Comparison of ENCODE assay signal across 8 cellular contexts in genomic region chr3:100272797-100273611, GRCh38. TPM values are rescaled to one million over a fixed set of nuclear protein-coding genes. Genes with fewer than 3 reads are reported as not detected.
A peak's percentile ranks its signal among the peaks of the same experiment; 100 is the strongest.
DNase-seq lines count a peak whose midpoint lies in the region; ATAC-seq and TF ChIP-seq lines count a peak whose summit lies in the region.
"Not testable (repeated sequence)": the region's sequence is repeated elsewhere in the genome, so short reads cannot be mapped to it uniquely, and the experiment has no call there.

No MANE protein-coding gene starts in this region.

- not testable (repeated sequence) for H3K9me3 Mint-ChIP-seq in activated T-cell treated with anti-CD3 and anti-CD28 coated beads, Interleukin-2, amount 50 U/mL, for 72 hours; nephron; stimulated activated effector memory CD8-positive, alpha-beta T cell treated with anti-CD3 and anti-CD28 coated beads, Interleukin-12 subunit alpha, Interleukin-12 subunit beta, amount 100 ng/mL, for 72 hours; type B pancreatic cell

- H3K27me3 Mint-ChIP-seq in activated T-cell treated with anti-CD3 and anti-CD28 coated beads, Interleukin-2, amount 50 U/mL, for 72 hours (ENCODE audit: low read depth); nephron (ENCODE audit: low read depth); type B pancreatic cell: not testable (repeated sequence)

- H3K9ac ChIP-seq in HUES6 (ENCODE audit: low read length): peak overlapping the region; percentile 29

- not testable (repeated sequence) for H3K27me3 ChIP-seq in HUES6 (ENCODE audit: control insufficient read depth, insufficient read depth, low read length); hepatocyte

- peak overlapping the region; percentile 44 for H3K4me2 ChIP-seq in hepatocyte

- DNase-seq in ELF-1 (ENCODE audit: low read depth, low spot score) (peak; percentile 52), NCI-H82 treated with DMSO at 0.1 percent for 48 hours (lab: John Stamatoyannopoulos, UW; ENCODE audit: unreplicated experiment) (peak; percentile 79)
- not testable (repeated sequence) for DNase-seq in activated T-cell treated with anti-CD3 and anti-CD28 coated beads, Interleukin-2, amount 50 U/mL, for 72 hours; hepatocyte (ENCODE audit: low spot score); stimulated activated effector memory CD8-positive, alpha-beta T cell treated with anti-CD3 and anti-CD28 coated beads, Interleukin-12 subunit alpha, Interleukin-12 subunit beta, amount 100 ng/mL, for 72 hours (ENCODE audit: low spot score in 2 of 2); type B pancreatic cell (ENCODE audit: extremely low spot score, unreplicated experiment)

- H3K36me3 ChIP-seq in HUES6 (ENCODE audit: control insufficient read depth, insufficient read depth, low read length); hepatocyte (replicated peaks; ENCODE audit: insufficient read depth, low read depth): not testable (repeated sequence)

- not testable (repeated sequence) for H3K9me3 ChIP-seq in HUES6 (ENCODE audit: control insufficient read depth, insufficient read depth, low read depth, low read length); hepatocyte (ENCODE audit: low read depth)

- not testable (repeated sequence) for H3K27ac ChIP-seq in HUES6 (ENCODE audit: low read depth, low read length)
- H3K27ac ChIP-seq in hepatocyte: peak overlapping the region; percentile 66

- H4K20me1 ChIP-seq in hepatocyte (ENCODE audit: insufficient read depth, poor library complexity, severe bottlenecking): peaks cover 40% of the 10 kb centered on the region

- TF ChIP-seq CTCF in hepatocyte (IDR thresholded peaks at IDR 0.05; ENCODE audit: poor library complexity); nephron (IDR thresholded peaks at IDR 0.05; ENCODE audit: unreplicated experiment in 3 of 3); type B pancreatic cell (conservative IDR thresholded peaks at IDR 0.05): not testable (repeated sequence)

- not testable (repeated sequence) for H3K9me2 ChIP-seq in hepatocyte (replicated peaks; ENCODE audit: insufficient read depth)

- not testable (repeated sequence) for H3K36me3 Mint-ChIP-seq in activated T-cell treated with anti-CD3 and anti-CD28 coated beads, Interleukin-2, amount 50 U/mL, for 72 hours (ENCODE audit: insufficient read depth in 2 of 2); nephron (ENCODE audit: low read depth); stimulated activated effector memory CD8-positive, alpha-beta T cell treated with anti-CD3 and anti-CD28 coated beads, Interleukin-12 subunit alpha, Interleukin-12 subunit beta, amount 100 ng/mL, for 72 hours; type B pancreatic cell

- WGBS in hepatocyte (ENCODE audit: low lambda C conversion rate, missing lambda C conversion rate): 52% methylated on average over 13 of the region's 13 CpGs

- peak overlapping the region; percentile 43 for H3K27ac Mint-ChIP-seq in activated T-cell treated with anti-CD3 and anti-CD28 coated beads, Interleukin-2, amount 50 U/mL, for 72 hours
- H3K27ac Mint-ChIP-seq in nephron (peak overlapping the region in 2 of 3 experiments; percentile 75 to 84), type B pancreatic cell (peak overlapping the region; percentile 24)
- H3K27ac Mint-ChIP-seq in stimulated activated effector memory CD8-positive, alpha-beta T cell treated with anti-CD3 and anti-CD28 coated beads, Interleukin-12 subunit alpha, Interleukin-12 subunit beta, amount 100 ng/mL, for 72 hours: peak overlapping the region; percentile 27

- not testable (repeated sequence) for H3K4me3 ChIP-seq in HUES6 (ENCODE audit: low read depth, low read length); hepatocyte

- H3K79me2 ChIP-seq in hepatocyte: peaks cover 90% of the 10 kb centered on the region

- peaks cover 66% of the 10 kb centered on the region for H3K4me1 ChIP-seq in HUES6 (ENCODE audit: control insufficient read depth, insufficient read depth, low read length)
- not testable (repeated sequence) for H3K4me1 ChIP-seq in hepatocyte (ENCODE audit: insufficient read depth)

- peaks cover 53% of the 10 kb centered on the region for H3K4me1 Mint-ChIP-seq in activated T-cell treated with anti-CD3 and anti-CD28 coated beads, Interleukin-2, amount 50 U/mL, for 72 hours (ENCODE audit: low read depth)
- H3K4me1 Mint-ChIP-seq in nephron (peaks cover 42% of the 10 kb centered on the region), type B pancreatic cell (ENCODE audit: unreplicated experiment) (peaks cover 20% of the 10 kb centered on the region)
- H3K4me1 Mint-ChIP-seq in stimulated activated effector memory CD8-positive, alpha-beta T cell treated with anti-CD3 and anti-CD28 coated beads, Interleukin-12 subunit alpha, Interleukin-12 subunit beta, amount 100 ng/mL, for 72 hours: peaks cover 57% of the 10 kb centered on the region

- ATAC-seq in activated T-cell treated with anti-CD3 and anti-CD28 coated beads, Interleukin-2, amount 50 U/mL, for 72 hours (replicated peaks in 1 of 2); stimulated activated effector memory CD8-positive, alpha-beta T cell treated with anti-CD3 and anti-CD28 coated beads, Interleukin-12 subunit alpha, Interleukin-12 subunit beta, amount 100 ng/mL, for 72 hours: not testable (repeated sequence)

- not testable (repeated sequence) for H2AFZ ChIP-seq in hepatocyte

- not testable (repeated sequence) for H3K4me3 Mint-ChIP-seq in activated T-cell treated with anti-CD3 and anti-CD28 coated beads, Interleukin-2, amount 50 U/mL, for 72 hours; nephron; stimulated activated effector memory CD8-positive, alpha-beta T cell treated with anti-CD3 and anti-CD28 coated beads, Interleukin-12 subunit alpha, Interleukin-12 subunit beta, amount 100 ng/mL, for 72 hours; type B pancreatic cell

RNA-seq across cellular contexts. Expression of gene TBC1D23, which starts 12.2 kb away (rescaled TPM):
- total RNA-seq in activated T-cell treated with anti-CD3 and anti-CD28 coated beads, Interleukin-2, amount 50 U/mL, for 72 hours: 10 to 100 TPM; 26.0 to 27.5 TPM
- total RNA-seq in hepatocyte (61.9 and 66.4 TPM in 2 replicates), type B pancreatic cell (ENCODE audit: low replicate concordance) (39.6 and 45.2 TPM in 2 replicates)
- 27.1 and 28.7 TPM in 2 replicates for polyA plus RNA-seq in hepatocyte

Comparison
In these comparisons a context has a peak if more than half of its experiments do, and no peak if none do; other contexts are left out.
1. H3K27ac Mint-ChIP-seq: peak in every context shown above with its lines; median percentile 80 in nephron; 43 in activated T-cell treated with anti-CD3 and anti-CD28 coated beads, Interleukin-2, amount 50 U/mL, for 72 hours; 27 in stimulated activated effector memory CD8-positive, alpha-beta T cell treated with anti-CD3 and anti-CD28 coated beads, Interleukin-12 subunit alpha, Interleukin-12 subunit beta, amount 100 ng/mL, for 72 hours; 24 in type B pancreatic cell.